Comparison of ENCODE assay signal across 9 cellular contexts in genomic region chr21:45129231-45129923, GRCh38. TPM values are rescaled to one million over a fixed set of nuclear protein-coding genes. Genes with fewer than 3 reads are reported as not detected.
DNase-seq lines count a peak whose midpoint lies in the region; ATAC-seq, FAIRE-seq and TF ChIP-seq lines count a peak whose summit lies in the region.
"Had no signal": no experiment of that assay in that cellular context is flagged by ENCODE, and none has a peak within 500 bp of the region (broad histone marks: within the 10 kb centered on the region; RNA-seq: fewer than 3 reads in every experiment).

No MANE protein-coding gene starts in this region.

- DNase-seq in A549 (ENCODE audit: low read depth in 1 of 2, low spot score in 1 of 2) (no peak), LoVo (ENCODE audit: low spot score) (peak; percentile 52), dermis blood vessel endothelial cell (peak; percentile 51), mesenchymal stem cell (peak; percentile 58), NCI-H1092 (lab: John Stamatoyannopoulos, UW) (no peak), T-helper 1 cell (no peak), HUDEP-2 (lab: John Stamatoyannopoulos, UW; ENCODE audit: unreplicated experiment in 76 of 76) (no peak)

- H3K14ac ChIP-seq in mesenchymal stem cell (ENCODE audit: low read length in 2 of 2), result peak overlapping the region in 1 of 2 experiments; percentile 84

- peak overlapping the region; percentile 78 to 84 for H2BK12ac ChIP-seq in mesenchymal stem cell (ENCODE audit: low read length in 2 of 2)

- H3K27me3 ChIP-seq in mesenchymal stem cell (ENCODE audit: control insufficient read depth in 1 of 2, insufficient read depth in 1 of 2, low read length in 2 of 2), result no peaks in the 10 kb centered on the region

- peak; percentile 40 to 42; a peak in 4 of 6 replicates for ATAC-seq in A549
- ATAC-seq in GM19328 (IDR thresholded peaks at IDR 0.05; ENCODE audit: unreplicated experiment), result no peak

- 62% methylated on average over 11 of the region's 19 CpGs for WGBS in A549 (ENCODE audit: missing lambda C conversion rate)
- 81% methylated on average over 19 of the region's 19 CpGs for WGBS in mesenchymal stem cell

- no peak overlapping the region for H2AFZ ChIP-seq in mesenchymal stem cell (ENCODE audit: low read depth, low read length)

- H3K27ac ChIP-seq in A549 (peak overlapping the region in 1 of 2 experiments; percentile 45; a peak in 1 of 6 replicates), mesenchymal stem cell (ENCODE audit: low read length, poor library complexity, severe bottlenecking) (peak overlapping the region; percentile 76)
- H3K27ac ChIP-seq: C4-2B had no signal

- H4K91ac ChIP-seq in mesenchymal stem cell (ENCODE audit: low read length), result peak overlapping the region; percentile 86

- H3K9me3 ChIP-seq in A549 (no peaks in the 10 kb centered on the region), mesenchymal stem cell (ENCODE audit: control insufficient read depth, low read length) (no peaks in the 10 kb centered on the region)

- peak overlapping the region in 1 of 2 experiments; percentile 69 for H3K18ac ChIP-seq in mesenchymal stem cell (ENCODE audit: low read depth in 1 of 2, low read length in 2 of 2)

- TF ChIP-seq POLR2A in A549 (IDR thresholded peaks at IDR 0.05; ENCODE audit: low read length), result no peak

- peaks cover 0 to 3% of the 10 kb centered on the region in 2 experiments for H3K36me3 ChIP-seq in mesenchymal stem cell (ENCODE audit: control insufficient read depth in 1 of 2, insufficient read depth in 2 of 2, low read depth in 1 of 2, low read length in 2 of 2)

- no peak overlapping the region for H2BK5ac ChIP-seq in mesenchymal stem cell (ENCODE audit: low read depth, low read length, poor library complexity, severe bottlenecking)

- TF ChIP-seq RAD21 in A549 (conservative IDR thresholded peaks at IDR 0.05 in 1 of 2, IDR thresholded peaks at IDR 0.05 in 1 of 2), result no peak

- H4K8ac ChIP-seq in mesenchymal stem cell (ENCODE audit: low read length), result peak overlapping the region; percentile 90

- H3K4me1 ChIP-seq in A549 (peaks cover 18% of the 10 kb centered on the region), mesenchymal stem cell (ENCODE audit: control insufficient read depth, insufficient read depth, low read depth, low read length) (peaks cover 17% of the 10 kb centered on the region)

- TF ChIP-seq CTCF in A549 (IDR thresholded peaks at IDR 0.05), result no peak

- no peak for FAIRE-seq in A549 (lab: Jason Lieb, UNC)

- H3K9ac ChIP-seq in mesenchymal stem cell (ENCODE audit: low read length), result peak overlapping the region; percentile 66

- no peak overlapping the region for H3K4me3 ChIP-seq in A549
- peak overlapping the region in 1 of 2 experiments; percentile 72 for H3K4me3 ChIP-seq in mesenchymal stem cell (ENCODE audit: insufficient read depth in 1 of 2, low read depth in 1 of 2, low read length in 2 of 2)

- no peak overlapping the region for H2BK15ac ChIP-seq in mesenchymal stem cell (ENCODE audit: low read depth, poor library complexity, severe bottlenecking)

- POLR2A ChIA-PET in A549 (lab: Yijun Ruan, JAX), result interaction anchor here (1.0 kb wide), 1 partner anchor 181 kb away, joined by 3 read pairs; no protein-coding TSS in a partner anchor

- CTCF ChIA-PET in A549 (lab: Yijun Ruan, JAX), result interaction anchor here (0.6 to 9.3 kb wide), 21 partner anchors 10 to 619 kb away, joined by 3 to 163 read pairs (median 4); partner anchors contain the start of gene KRTAP10-3

- H3K23ac ChIP-seq in mesenchymal stem cell (ENCODE audit: low read length in 2 of 2), result peak overlapping the region in 1 of 2 experiments; percentile 78

- peak overlapping the region; percentile 55 for H2AK5ac ChIP-seq in mesenchymal stem cell (ENCODE audit: low read length, severe bottlenecking)

- no peak overlapping the region for H2BK120ac ChIP-seq in mesenchymal stem cell (ENCODE audit: low read depth, low read length)

- peaks cover 8% of the 10 kb centered on the region for H3K79me1 ChIP-seq in mesenchymal stem cell (replicated peaks; ENCODE audit: low read length, poor library complexity, severe bottlenecking)

- H3K4ac ChIP-seq in mesenchymal stem cell (ENCODE audit: low read depth in 1 of 2, low read length in 2 of 2), result peak overlapping the region; percentile 57 to 61

- H3K4me2 ChIP-seq in A549 (peak overlapping the region; percentile 67), mesenchymal stem cell (ENCODE audit: low read length, poor library complexity, severe bottlenecking) (peak overlapping the region; percentile 57)

- no peak for TF ChIP-seq EP300 in A549 (IDR thresholded peaks at IDR 0.05)

TF ChIP-seq in A549, 52 proteins besides CTCF, POLR2A, EP300 and RAD21:
- TF ChIP-seq SMC3 (IDR thresholded peaks at IDR 0.05) (no peak), JUN (IDR thresholded peaks at IDR 0.05) (no peak), TP53 (CRISPR knock-in tag; IDR thresholded peaks at IDR 0.05) (no peak), SREBF2 (IDR thresholded peaks at IDR 0.05) (no peak), PHF8 (IDR thresholded peaks at IDR 0.05; ENCODE audit: borderline replicate concordance, low read depth) (no peak), ATOH8 (CRISPR knock-in tag; IDR thresholded peaks at IDR 0.05; ENCODE audit: low read depth) (no peak), KDM1A (IDR thresholded peaks at IDR 0.05; ENCODE audit: low read depth) (no peak), HOXB13 (CRISPR knock-in tag; IDR thresholded peaks at IDR 0.05; ENCODE audit: low read depth) (no peak), MAX (IDR thresholded peaks at IDR 0.05) (no peak), MAFK (IDR thresholded peaks at IDR 0.05; ENCODE audit: partially characterized antibody) (no peak), EHF (CRISPR knock-in tag; IDR thresholded peaks at IDR 0.05) (no peak)

RNA-seq across cellular contexts. Expression of gene ADARB1, which starts 55.0 kb away (rescaled TPM):
- polyA plus RNA-seq in A549 (2011; rRNA removed), result 2.8 and 3.2 TPM in 2 replicates
- polyA plus RNA-seq in A549 (2012; cell fraction: cytosol; rRNA removed), result 2.5 and 3.0 TPM in 2 replicates
- 7.2 and 8.4 TPM in 2 replicates for polyA plus RNA-seq in A549 (2012; cell fraction: nucleus; rRNA removed)
- 5.0 to 6.7 TPM (median 5.7 TPM) in 3 replicates for polyA plus RNA-seq in A549 (2017; fragmentation: RNase III; extraction: RNeasy Plus Mini Kit Qiagen cat#74134 plus additional on column Dnase treatment)
- polyA minus RNA-seq in A549 (2011; rRNA and poly(A)+ RNA removed), result 4.7 and 5.2 TPM in 2 replicates
- total RNA-seq in dermis blood vessel endothelial cell, result 27.0 and 32.0 TPM in 2 replicates
- polyA plus RNA-seq in mesenchymal stem cell (2013, experiment 1 of 2), result 4.7 TPM
- 5.0 TPM for polyA plus RNA-seq in mesenchymal stem cell (2013, experiment 2 of 2)

Comparison
In these comparisons a context has a peak if more than half of its experiments do, and no peak if none do; other contexts are left out.
1. DNase-seq: peak in LoVo (single experiment), dermis blood vessel endothelial cell (single experiment) and mesenchymal stem cell (single experiment); none in A549 (0 of 2), NCI-H1092 (single experiment), T-helper 1 cell (0 of 5) and HUDEP-2 (0 of 76).